Comparison of ENCODE assay signal across 10 cellular contexts in genomic region chr11:129808241-129808640, GRCh38. TPM values are rescaled to one million over a fixed set of nuclear protein-coding genes. Genes with fewer than 3 reads are reported as not detected.
DNase-seq lines count a peak whose midpoint lies in the region; ATAC-seq and TF ChIP-seq lines count a peak whose summit lies in the region.
"Not testable (repeated sequence)": the region's sequence is repeated elsewhere in the genome, so short reads cannot be mapped to it uniquely, and the experiment has no call there.
"Had no signal": no experiment of that assay in that cellular context is flagged by ENCODE, and none has a peak within 500 bp of the region (broad histone marks: within the 10 kb centered on the region; RNA-seq: fewer than 3 reads in every experiment).

No MANE protein-coding gene starts in this region.

- intact Hi-C loops in PC-3 (cut with micrococcal nuclease): loop anchor here (1.0 kb wide), 2 partner anchors 20 kb away; no protein-coding TSS in a partner anchor

- not testable (repeated sequence) for TF ChIP-seq CTCF in 22Rv1 (IDR thresholded peaks at IDR 0.05); C4-2B (conservative IDR thresholded peaks at IDR 0.05); LNCaP clone FGC (IDR thresholded peaks at IDR 0.05; ENCODE audit: control insufficient read depth, extremely low read depth, insufficient read depth); PC-3 (conservative IDR thresholded peaks at IDR 0.05; ENCODE audit: low read depth, low read length); VCaP (conservative IDR thresholded peaks at IDR 0.05)

- peak; percentile 75 for ATAC-seq in PC-3

- H4K20me1 ChIP-seq in PC-3 (ENCODE audit: low read length): not testable (repeated sequence)

- not testable (repeated sequence) for H3K36me3 ChIP-seq in PC-3 (ENCODE audit: low read depth, low read length)

- H3K79me2 ChIP-seq in PC-3 (ENCODE audit: low read length): not testable (repeated sequence)

- not testable (repeated sequence) for H3K9me2 ChIP-seq in PC-3 (replicated peaks; ENCODE audit: low read length)

- peaks cover 11% of the 10 kb centered on the region for H3K4me1 ChIP-seq in PC-3 (ENCODE audit: insufficient read depth, low read length)

- peak overlapping the region; percentile 67 for H3K27ac ChIP-seq in 22Rv1
- peak overlapping the region; percentile 74 for H3K27ac ChIP-seq in C4-2B
- peak overlapping the region; percentile 8; the same call in 1 of the 2 replicates for H3K27ac ChIP-seq in PC-3 (ENCODE audit: low read length)
- peak overlapping the region; percentile 91 for H3K27ac ChIP-seq in VCaP

- POLR2A ChIA-PET in PC-3 (lab: Charles Lee; ENCODE audit: unreplicated experiment): not testable (repeated sequence)

- not testable (repeated sequence) for BruUV-seq in PC-3 (replicated peaks; lab: Mats Ljungman, UMichigan)

- H3K4me3 ChIP-seq in LNCaP clone FGC (ENCODE audit: low read depth, low read length); PC-3 (ENCODE audit: low read length): not testable (repeated sequence)

- DNase-seq in LNCaP clone FGC (ENCODE audit: low read depth): peak; percentile 75
- DNase-seq in PC-3: peak; percentile 46

- H3F3A ChIP-seq in PC-3 (ENCODE audit: low read length, unreplicated experiment): not testable (repeated sequence)

- H2AFZ ChIP-seq in PC-3 (ENCODE audit: low read length): not testable (repeated sequence)

- not testable (repeated sequence) for H3K27me3 ChIP-seq in PC-3 (ENCODE audit: low read length)

- H3K4me2 ChIP-seq in PC-3 (ENCODE audit: low read length): not testable (repeated sequence)

- not testable (repeated sequence) for H3K9me3 ChIP-seq in PC-3 (ENCODE audit: low read length)

- CTCF ChIA-PET in PC-3 (lab: Charles Lee): interaction anchor here (0.6 kb wide), 1 partner anchor 19 kb away, joined by 3 read pairs; no protein-coding TSS in a partner anchor

- not testable (repeated sequence) for H3K9ac ChIP-seq in PC-3 (ENCODE audit: low read length)

RNA-seq across cellular contexts. Expression of gene TMEM45B, which starts 7.4 kb away (rescaled TPM):
- 24.0 and 30.4 TPM in 2 replicates for total RNA-seq in PC-3 (2014; rRNA removed)
- total RNA-seq: A172, A673, B cell, Daoy, G401 had no signal

Comparison
In these comparisons a context has a peak if more than half of its experiments do, and no peak if none do; other contexts are left out.
1. H3K27ac ChIP-seq: peak in every context shown above with its lines; median percentile 91 in VCaP; 74 in C4-2B; 67 in 22Rv1; 8 in PC-3.